Comparison of ENCODE assay signal across 23 cellular contexts in genomic region chr11:78886616-78887015, GRCh38.
DNase-seq lines count a peak whose midpoint lies in the region; ATAC-seq and TF ChIP-seq lines count a peak whose summit lies in the region.
"Had no signal": no experiment of that assay in that cellular context is flagged by ENCODE, and none has a peak within 500 bp of the region (broad histone marks: within the 10 kb centered on the region; RNA-seq: fewer than 3 reads in every experiment).

No MANE protein-coding gene starts in this region.

- H3K27ac ChIP-seq in IMR-90 (ENCODE audit: insufficient read depth, low read length) = peak overlapping the region; percentile 1; the same call in 1 of the 2 replicates
- H3K27ac ChIP-seq in mesenchymal stem cell (ENCODE audit: low read length, poor library complexity, severe bottlenecking) = no peak overlapping the region
- H3K27ac ChIP-seq: dorsolateral prefrontal cortex, tibial nerve had no signal

- no peak overlapping the region for H3K4me2 ChIP-seq in IMR-90 (ENCODE audit: low read depth, low read length)
- H3K4me2 ChIP-seq in mesenchymal stem cell (ENCODE audit: low read length, poor library complexity, severe bottlenecking) = no peak overlapping the region

- H2BK12ac ChIP-seq in mesenchymal stem cell (ENCODE audit: low read length in 2 of 2) = no peak overlapping the region

- dilution Hi-C loops in IMR-90 (cut with HindIII; ENCODE audit: low sequenced_read_pairs, unreplicated experiment) = no loop called here

- H2AFZ ChIP-seq in IMR-90 (replicated peaks; ENCODE audit: low read length, poor library complexity) = no peak overlapping the region
- H2AFZ ChIP-seq in mesenchymal stem cell (ENCODE audit: low read depth, low read length) = no peak overlapping the region

- in situ Hi-C loops in IMR-90 (cut with MboI; ENCODE audit: low sequenced_read_pairs) = no loop called here

- peak overlapping the region; percentile 50; the same call in 1 of the 2 replicates for H3K18ac ChIP-seq in IMR-90 (ENCODE audit: low read depth, low read length)
- H3K18ac ChIP-seq in mesenchymal stem cell (ENCODE audit: low read depth in 1 of 2, low read length in 2 of 2) = no peak overlapping the region

- H2AK9ac ChIP-seq in IMR-90 (replicated peaks; ENCODE audit: low read depth, low read length, poor library complexity) = no peak overlapping the region

- no peak overlapping the region; the same call in 1 of the 2 replicates for H4K5ac ChIP-seq in IMR-90 (ENCODE audit: low read depth, low read length)

- H4K20me1 ChIP-seq in IMR-90 (ENCODE audit: insufficient read depth, low read length) = no peaks in the 10 kb centered on the region

- H2BK120ac ChIP-seq in IMR-90 (ENCODE audit: low read depth, low read length) (no peak overlapping the region), mesenchymal stem cell (ENCODE audit: low read depth, low read length) (no peak overlapping the region)

- H3K4me3 ChIP-seq in IMR-90 (ENCODE audit: insufficient read depth, low read depth, low read length) (no peak overlapping the region), cardiac fibroblast (replicated peaks in 1 of 2; ENCODE audit: low read depth in 2 of 2, low read length in 2 of 2) (no peak overlapping the region), foreskin fibroblast (ENCODE audit: low read depth in 1 of 2, low read length in 2 of 2) (no peak overlapping the region), mesenchymal stem cell (ENCODE audit: insufficient read depth in 1 of 2, low read depth in 1 of 2, low read length in 2 of 2) (no peak overlapping the region)
- H3K4me3 ChIP-seq: dorsolateral prefrontal cortex, tibial nerve had no signal

- H2AK5ac ChIP-seq in IMR-90 (ENCODE audit: low read depth, low read length) (no peak overlapping the region), mesenchymal stem cell (ENCODE audit: low read length, severe bottlenecking) (no peak overlapping the region)

- H3K4ac ChIP-seq in IMR-90 (ENCODE audit: low read depth, low read length) (no peak overlapping the region), mesenchymal stem cell (ENCODE audit: low read depth in 1 of 2, low read length in 2 of 2) (no peak overlapping the region)

- no peak overlapping the region for H3K23ac ChIP-seq in IMR-90 (ENCODE audit: low read depth, low read length)
- no peak overlapping the region for H3K23ac ChIP-seq in mesenchymal stem cell (ENCODE audit: low read length in 2 of 2)

- DNase-seq in IMR-90 = peak; percentile 64
- DNase-seq in cardiac fibroblast (ENCODE audit: low read depth in 2 of 2) = peak; percentile 42 to 63
- DNase-seq in foreskin fibroblast = peak; percentile 39 to 65
- DNase-seq in non-pigmented ciliary epithelial cell (ENCODE audit: low read depth) = peak; percentile 18
- DNase-seq in DMS114 treated with DMSO at 0.1 percent for 48 hours (lab: John Stamatoyannopoulos, UW; ENCODE audit: unreplicated experiment) = no peak
- DNase-seq in COLO668 (lab: John Stamatoyannopoulos, UW; ENCODE audit: unreplicated experiment) = no peak
- no peak for DNase-seq in mesenchymal stem cell
- DNase-seq: activated CD4-positive, alpha-beta T cell treated with anti-CD3 and anti-CD28 coated beads, Interleukin-2, amount 10 ng/mL, durations not matched to agents 7 days and 5 days; activated naive CD8-positive, alpha-beta T cell treated with anti-CD3 and anti-CD28 coated beads, Interleukin-2, amount 10 ng/mL, durations not matched to agents 7 days and 5 days; CD8-positive, alpha-beta T cell; DMS79 treated with DMSO at 0.1 percent for 48 hours; dorsolateral prefrontal cortex; erythroblast; hippocampal formation; KBM-7; kidney; NCI-H146; NCI-H2171 treated with DMSO at 0.1 percent for 48 hours; NCI-H774; stimulated activated CD4-positive, alpha-beta T cell treated with anti-CD3 and anti-CD28 coated beads, Interleukin-4, amount 100 ng/mL, for 24 hours had no signal

- no peak for TF ChIP-seq POLR2A in IMR-90 (IDR thresholded peaks at IDR 0.05; ENCODE audit: low read depth, low read length)

- CTCF ChIA-PET in IMR-90 (lab: Yijun Ruan, JAX) = no interaction called here

- H2BK20ac ChIP-seq in IMR-90 (ENCODE audit: low read depth, low read length) = no peak overlapping the region

- TF ChIP-seq RAD21 in IMR-90 (IDR thresholded peaks at IDR 0.05; ENCODE audit: low read length) = no peak

- no CpG with 5 or more reads among the region's 3 CpGs for WGBS in IMR-90 (ENCODE audit: extremely low coverage in 2 of 2, insufficient read length in 1 of 2), 2 experiments
- 80% methylated on average over 3 of the region's 3 CpGs for WGBS in mesenchymal stem cell

- BruUV-seq in IMR-90 (replicated peaks; lab: Mats Ljungman, UMichigan) = no TSS peak

- H3K9me3 ChIP-seq in IMR-90 (ENCODE audit: control insufficient read depth, insufficient read depth, low read length) (no peaks in the 10 kb centered on the region), mesenchymal stem cell (ENCODE audit: control insufficient read depth, low read length) (no peaks in the 10 kb centered on the region)
- H3K9me3 ChIP-seq: tibial nerve had no signal

- peaks cover 3% of the 10 kb centered on the region; the same call in 1 of the 2 replicates for H3K4me1 ChIP-seq in IMR-90 (ENCODE audit: control insufficient read depth, insufficient read depth, low read length)
- no peaks in the 10 kb centered on the region for H3K4me1 ChIP-seq in mesenchymal stem cell (ENCODE audit: control insufficient read depth, insufficient read depth, low read depth, low read length)

- H3K36me3 ChIP-seq in IMR-90 (ENCODE audit: control insufficient read depth, insufficient read depth, low read length) = peaks cover 12% of the 10 kb centered on the region; the same call in 1 of the 2 replicates
- peaks cover 4 to 26% of the 10 kb centered on the region in 2 experiments for H3K36me3 ChIP-seq in mesenchymal stem cell (ENCODE audit: control insufficient read depth in 1 of 2, insufficient read depth in 2 of 2, low read depth in 1 of 2, low read length in 2 of 2)
- H3K36me3 ChIP-seq: tibial nerve had no signal

- TF ChIP-seq CTCF in IMR-90 (conservative IDR thresholded peaks at IDR 0.05; ENCODE audit: low read depth, low read length) (no peak), cardiac fibroblast (IDR thresholded peaks at IDR 0.05; ENCODE audit: low read depth, low read length) (no peak), foreskin fibroblast (IDR thresholded peaks at IDR 0.05; ENCODE audit: low read depth, low read length) (no peak)

- no peak overlapping the region for H3K56ac ChIP-seq in IMR-90 (ENCODE audit: extremely low read depth, insufficient read depth, low read length)

- intact Hi-C loops in IMR-90 (cut with micrococcal nuclease) = no loop called here

- H2BK15ac ChIP-seq in IMR-90 (ENCODE audit: low read depth, low read length) (no peak overlapping the region), mesenchymal stem cell (ENCODE audit: low read depth, poor library complexity, severe bottlenecking) (no peak overlapping the region)

- no peak overlapping the region for H2BK5ac ChIP-seq in IMR-90 (ENCODE audit: low read depth, low read length, poor library complexity, severe bottlenecking)
- no peak overlapping the region for H2BK5ac ChIP-seq in mesenchymal stem cell (ENCODE audit: low read depth, low read length, poor library complexity, severe bottlenecking)

- no peak overlapping the region for H3K14ac ChIP-seq in IMR-90 (replicated peaks; ENCODE audit: low read depth, low read length)
- no peak overlapping the region for H3K14ac ChIP-seq in mesenchymal stem cell (ENCODE audit: low read length in 2 of 2)

- POLR2A ChIA-PET in IMR-90 (lab: Charles Lee; ENCODE audit: unreplicated experiment) = no interaction called here

- H3K27me3 ChIP-seq in IMR-90 (ENCODE audit: control insufficient read depth, insufficient read depth, low read length) (no peaks in the 10 kb centered on the region), mesenchymal stem cell (ENCODE audit: control insufficient read depth in 1 of 2, insufficient read depth in 1 of 2, low read length in 2 of 2) (peaks cover 0 to 4% of the 10 kb centered on the region in 2 experiments)
- H3K27me3 ChIP-seq: dorsolateral prefrontal cortex, tibial nerve had no signal

- no peak overlapping the region for H4K91ac ChIP-seq in IMR-90 (ENCODE audit: insufficient read depth, low read depth, low read length)
- H4K91ac ChIP-seq in mesenchymal stem cell (ENCODE audit: low read length) = no peak overlapping the region

- H3K9ac ChIP-seq in IMR-90 (ENCODE audit: low read depth, low read length) (no peak overlapping the region), mesenchymal stem cell (ENCODE audit: low read length) (no peak overlapping the region)

- H3K79me1 ChIP-seq in IMR-90 (ENCODE audit: low read depth in 1 of 2, low read length in 2 of 2) (no peaks in the 10 kb centered on the region), mesenchymal stem cell (replicated peaks; ENCODE audit: low read length, poor library complexity, severe bottlenecking) (no peaks in the 10 kb centered on the region)

- H3K9me1 ChIP-seq in IMR-90 (ENCODE audit: insufficient read depth, low read length) = peaks cover 3% of the 10 kb centered on the region; the same call in 1 of the 2 replicates

- ATAC-seq in IMR-90 (ENCODE audit: low read depth) (peak; percentile 63), HG02884 (IDR thresholded peaks at IDR 0.05; ENCODE audit: unreplicated experiment) (no peak)
- ATAC-seq: CD8-positive, alpha-beta T cell; natural killer cell treated with Interleukin-12 subunit alpha and Interleukin-12 subunit beta and Interleukin-15 and Interleukin-18, amount 100 ng/mL, for 72 hours had no signal

- H4K8ac ChIP-seq in IMR-90 (ENCODE audit: low read depth in 2 of 2, low read length in 2 of 2) (no peak overlapping the region), mesenchymal stem cell (ENCODE audit: low read length) (no peak overlapping the region)

TF ChIP-seq in IMR-90, 13 proteins besides CTCF, POLR2A, EP300 and RAD21:
- peak; percentile 56 for TF ChIP-seq CEBPB (IDR thresholded peaks at IDR 0.05; ENCODE audit: low read depth, low read length)
- TF ChIP-seq, protein P1, sequence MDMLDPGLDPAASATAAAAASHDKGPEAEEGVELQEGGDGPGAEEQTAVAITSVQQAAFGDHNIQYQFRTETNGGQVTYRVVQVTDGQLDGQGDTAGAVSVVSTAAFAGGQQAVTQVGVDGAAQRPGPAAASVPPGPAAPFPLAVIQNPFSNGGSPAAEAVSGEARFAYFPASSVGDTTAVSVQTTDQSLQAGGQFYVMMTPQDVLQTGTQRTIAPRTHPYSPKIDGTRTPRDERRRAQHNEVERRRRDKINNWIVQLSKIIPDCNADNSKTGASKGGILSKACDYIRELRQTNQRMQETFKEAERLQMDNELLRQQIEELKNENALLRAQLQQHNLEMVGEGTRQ (IDR thresholded peaks at IDR 0.05; ENCODE audit: low read depth, low read length) = no peak
TF ChIP-seq in IMR-90: peak in this region for 1.

Comparison
In these comparisons a context has a peak if more than half of its experiments do, and no peak if none do; other contexts are left out.
1. DNase-seq: peak in IMR-90 (single experiment), cardiac fibroblast (2 of 2), foreskin fibroblast (2 of 2) and non-pigmented ciliary epithelial cell (single experiment); none in DMS114 treated with DMSO at 0.1 percent for 48 hours (single experiment), COLO668 (single experiment) and mesenchymal stem cell (single experiment).